1 cellular context compared by ENCODE assay signal in genomic region chr22:29720824-29721323, GRCh38.
TF ChIP-seq lines count a peak whose summit lies in the region.

No MANE protein-coding gene starts in this region.

TF ChIP-seq in HepG2, 621 proteins besides CTCF, POLR2A, EP300 and RAD21:
- TF ChIP-seq ZNF329 (CRISPR knock-in tag; IDR thresholded peaks at IDR 0.05; ENCODE audit: low read depth) (peak; percentile 72; the same call in 1 of the 2 replicates), BCL6 (CRISPR knock-in tag; IDR thresholded peaks at IDR 0.05) (no peak)
TF ChIP-seq in HepG2: peak in this region for 1.
